15 cellular contexts compared by ENCODE assay signal in the genomic region with DNA sequence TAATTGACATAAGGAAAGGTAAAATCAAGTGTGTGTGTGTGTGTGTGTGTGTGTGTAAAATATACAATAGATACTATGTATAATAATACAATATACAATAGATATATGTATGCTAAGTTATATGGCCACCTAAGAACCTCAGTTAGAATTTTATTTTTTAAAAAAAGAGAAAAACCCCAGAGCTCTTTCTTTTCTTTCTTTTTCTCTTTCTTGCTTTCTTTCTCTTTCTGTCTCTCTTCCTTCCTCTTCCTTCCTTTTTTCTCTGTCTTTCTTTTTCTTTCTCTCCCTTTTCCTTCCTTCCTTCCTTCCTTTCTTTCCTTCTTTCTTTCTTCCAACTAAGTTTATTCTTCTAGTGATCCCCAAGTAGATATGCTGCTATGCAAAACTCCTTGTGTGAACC.
DNase-seq lines count a peak whose midpoint lies in the region; ATAC-seq and TF ChIP-seq lines count a peak whose summit lies in the region.
"Had no signal": no experiment of that assay in that cellular context is flagged by ENCODE, and none has a peak within 500 bp of the region (broad histone marks: within the 10 kb centered on the region; RNA-seq: fewer than 3 reads in every experiment).

No MANE protein-coding gene starts in this region.

- H3K79me2 ChIP-seq in ACC112 (ENCODE audit: control insufficient read depth, insufficient read depth, low read length, unreplicated experiment) (no peaks in the 10 kb centered on the region), MM.1S (ENCODE audit: low read length) (no peaks in the 10 kb centered on the region)

- no peak overlapping the region for H3K4me3 Mint-ChIP-seq in stimulated activated naive B cell treated with anti-CD40 and anti-IgM and Interleukin-4, amounts not matched to agents 10 μg/mL and 1 μg/mL and 100 μg/mL, for 72 hours
- H3K4me3 Mint-ChIP-seq: CD14-positive monocyte; CD8-positive, alpha-beta T cell; HFFc6 had no signal

- in situ Hi-C loops in brain microvascular endothelial cell (cut with HindIII; ENCODE audit: low pct_ligation_motif_present, low sequenced_read_pairs) = no loop called here

- H3F3A ChIP-seq in MM.1S (ENCODE audit: insufficient read depth, low read length) = no peaks in the 10 kb centered on the region

- H3K4me1 ChIP-seq in ACC112 (ENCODE audit: control insufficient read depth, insufficient read depth, low read length, unreplicated experiment) = peaks cover 55% of the 10 kb centered on the region
- H3K4me1 ChIP-seq in MM.1S (ENCODE audit: low read length) = peaks cover 8% of the 10 kb centered on the region
- peaks cover 56% of the 10 kb centered on the region for H3K4me1 ChIP-seq in skeletal muscle satellite cell (ENCODE audit: control insufficient read depth, insufficient read depth, low read length)
- H3K4me1 ChIP-seq: HAP-1 had no signal

- H3K9me3 ChIP-seq in MM.1S (replicated peaks; ENCODE audit: insufficient read depth, low read length) = no peaks in the 10 kb centered on the region
- no peaks in the 10 kb centered on the region for H3K9me3 ChIP-seq in skeletal muscle satellite cell (replicated peaks; ENCODE audit: low read length)
- H3K9me3 ChIP-seq: HAP-1 had no signal

- H3K27me3 Mint-ChIP-seq in stimulated activated naive B cell treated with anti-CD40 and anti-IgM and Interleukin-4, amounts not matched to agents 10 μg/mL and 1 μg/mL and 100 μg/mL, for 72 hours = peaks cover 0 to 7% of the 10 kb centered on the region in 2 donors

- H3K4me2 ChIP-seq in MM.1S (ENCODE audit: low read depth, low read length) (0 out of 2 replicates have a peak overlapping the region, but pooled peaks have one; percentile 10), skeletal muscle satellite cell (ENCODE audit: low read length) (no peak overlapping the region)

- no peak for ATAC-seq in GM21619 (IDR thresholded peaks at IDR 0.05; ENCODE audit: unreplicated experiment)
- ATAC-seq in stimulated activated naive B cell treated with anti-CD40 and anti-IgM and Interleukin-4, amounts not matched to agents 10 μg/mL and 1 μg/mL and 100 μg/mL, for 72 hours (replicated peaks) = no peak
- ATAC-seq: CD8-positive, alpha-beta T cell had no signal

- H3K4me3 ChIP-seq in ACC112 (ENCODE audit: low read depth, low read length) = peak overlapping the region; percentile 22; the same call in 1 of the 2 replicates
- no peak overlapping the region for H3K4me3 ChIP-seq in MM.1S (ENCODE audit: low read length)
- H3K4me3 ChIP-seq in brain microvascular endothelial cell (ENCODE audit: low read depth, low read length) = no peak overlapping the region
- no peak overlapping the region for H3K4me3 ChIP-seq in skeletal muscle satellite cell (ENCODE audit: low read length)
- H3K4me3 ChIP-seq: HAP-1 had no signal

- H3K27me3 ChIP-seq in ACC112 (ENCODE audit: insufficient read depth, low read length) (no peaks in the 10 kb centered on the region), MM.1S (replicated peaks; ENCODE audit: insufficient read depth, low read length) (no peaks in the 10 kb centered on the region), brain microvascular endothelial cell (replicated peaks) (no peaks in the 10 kb centered on the region), skeletal muscle satellite cell (ENCODE audit: control insufficient read depth, insufficient read depth, low read length) (no peaks in the 10 kb centered on the region)

- peaks cover 3 to 4% of the 10 kb centered on the region in 2 donors for H3K9me3 Mint-ChIP-seq in stimulated activated naive B cell treated with anti-CD40 and anti-IgM and Interleukin-4, amounts not matched to agents 10 μg/mL and 1 μg/mL and 100 μg/mL, for 72 hours
- H3K9me3 Mint-ChIP-seq: HFFc6 had no signal

- H3K36me3 Mint-ChIP-seq in stimulated activated naive B cell treated with anti-CD40 and anti-IgM and Interleukin-4, amounts not matched to agents 10 μg/mL and 1 μg/mL and 100 μg/mL, for 72 hours = no peaks in the 10 kb centered on the region
- H3K36me3 Mint-ChIP-seq: CD14-positive monocyte; CD8-positive, alpha-beta T cell had no signal

- no peak for DNase-seq in MM.1S
- DNase-seq in brain microvascular endothelial cell = no peak
- DNase-seq in stimulated activated naive B cell treated with anti-CD40 and anti-IgM and Interleukin-4, amounts not matched to agents 10 μg/mL and 1 μg/mL and 100 μg/mL, for 72 hours = no peak
- no peak for DNase-seq in T-helper 1 cell
- DNase-seq: CD8-positive, alpha-beta T cell; COR-L47; DMS153; DMS79 treated with DMSO at 0.1 percent for 48 hours; EL; HFFc6 had no signal

- no peaks in the 10 kb centered on the region for H3K36me3 ChIP-seq in ACC112 (ENCODE audit: insufficient read depth, low read length)
- no peaks in the 10 kb centered on the region for H3K36me3 ChIP-seq in MM.1S (replicated peaks; ENCODE audit: insufficient read depth, low read length)
- no peaks in the 10 kb centered on the region for H3K36me3 ChIP-seq in brain microvascular endothelial cell (replicated peaks)
- H3K36me3 ChIP-seq in skeletal muscle satellite cell (ENCODE audit: insufficient read depth, low read length) = no peaks in the 10 kb centered on the region
- H3K36me3 ChIP-seq: HAP-1 had no signal

- H3K27ac ChIP-seq in ACC112 (ENCODE audit: low read depth, low read length) (peak overlapping the region; percentile 70), MM.1S (ENCODE audit: low read length) (no peak overlapping the region; the same call in 1 of the 2 replicates), brain microvascular endothelial cell (peak overlapping the region; percentile 73)

- no peak overlapping the region for H3K9ac ChIP-seq in MM.1S (ENCODE audit: low read length)
- peak overlapping the region; percentile 15 for H3K9ac ChIP-seq in skeletal muscle satellite cell (ENCODE audit: low read depth, low read length)

- no peaks in the 10 kb centered on the region for H3K4me1 Mint-ChIP-seq in stimulated activated naive B cell treated with anti-CD40 and anti-IgM and Interleukin-4, amounts not matched to agents 10 μg/mL and 1 μg/mL and 100 μg/mL, for 72 hours

- H3K9me2 ChIP-seq in MM.1S (replicated peaks; ENCODE audit: insufficient read depth, low read length) = no peaks in the 10 kb centered on the region

- no peak for TF ChIP-seq CTCF in MM.1S (IDR thresholded peaks at IDR 0.05; ENCODE audit: low read length)
- TF ChIP-seq CTCF in brain microvascular endothelial cell (IDR thresholded peaks at IDR 0.05; ENCODE audit: low read depth, low read length, missing control alignments) = no peak

- peak overlapping the region; percentile 34 for H2AFZ ChIP-seq in ACC112 (ENCODE audit: low read length, unreplicated experiment)
- H2AFZ ChIP-seq in MM.1S (ENCODE audit: low read length) = no peak overlapping the region

- H3K27ac Mint-ChIP-seq in stimulated activated naive B cell treated with anti-CD40 and anti-IgM and Interleukin-4, amounts not matched to agents 10 μg/mL and 1 μg/mL and 100 μg/mL, for 72 hours = no peak overlapping the region
- H3K27ac Mint-ChIP-seq: CD8-positive, alpha-beta T cell; HFFc6 had no signal

- H4K20me1 ChIP-seq in MM.1S (ENCODE audit: insufficient read depth, low read length) = no peaks in the 10 kb centered on the region
